ENCODE assay signal across 1 cellular context in the genomic region with DNA sequence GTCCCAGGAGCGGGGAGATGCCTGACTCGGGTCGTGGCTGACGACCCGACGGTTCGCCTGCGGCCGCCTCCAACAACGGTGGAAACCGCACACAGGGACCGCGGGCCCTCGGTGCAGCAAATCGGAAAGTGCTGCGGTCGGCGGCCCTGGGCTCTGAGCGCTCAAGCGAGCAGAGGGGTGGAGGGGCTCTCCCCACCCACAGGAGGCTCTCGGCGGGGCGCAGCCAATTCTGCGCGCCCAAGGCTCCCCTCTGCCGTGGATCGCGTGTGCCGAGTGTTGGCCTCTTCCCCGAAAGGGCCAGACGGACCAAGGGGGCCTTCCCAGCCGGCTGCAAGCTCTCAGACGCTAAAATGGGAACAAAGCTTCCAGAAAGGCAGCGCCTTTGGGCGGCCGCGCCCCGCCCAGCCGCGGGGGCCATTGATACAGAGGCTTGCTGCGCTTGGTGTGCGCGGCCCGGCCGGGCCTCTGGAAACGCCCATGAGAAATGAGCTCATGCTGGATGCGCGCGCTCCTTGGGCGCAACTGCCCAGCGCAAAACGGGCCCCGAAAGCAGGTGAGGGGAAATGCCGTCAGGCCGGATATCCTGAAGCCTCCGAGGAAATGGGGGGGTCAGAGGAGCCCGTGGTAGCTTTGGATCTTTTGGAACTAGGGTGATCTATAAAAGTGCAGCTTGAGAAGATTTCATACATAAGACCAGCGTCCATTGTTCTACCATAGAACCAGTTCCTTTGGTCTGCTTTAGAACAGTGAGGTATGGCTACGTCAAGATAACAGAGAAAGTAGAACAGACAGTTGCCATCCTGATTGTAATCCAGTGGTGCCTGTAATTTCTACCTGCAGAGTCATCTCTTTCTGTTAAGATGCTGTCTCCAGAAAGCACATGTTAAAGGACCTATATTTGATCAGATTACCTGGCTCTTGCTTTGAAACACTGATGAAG.
TF ChIP-seq lines count a peak whose summit lies in the region.

No MANE protein-coding gene starts in this region.

TF ChIP-seq in GM12878, 131 proteins besides CTCF, POLR2A, EP300 and RAD21 (continued from another document):
- TF ChIP-seq PAX8 (IDR thresholded peaks at IDR 0.05) (no peak), CREM (IDR thresholded peaks at IDR 0.05; ENCODE audit: low read depth) (peak; percentile 43), SREBF1 (IDR thresholded peaks at IDR 0.05; ENCODE audit: low read length) (no peak), BRCA1 (IDR thresholded peaks at IDR 0.05; ENCODE audit: low read depth, low read length) (no peak), ASH2L (IDR thresholded peaks at IDR 0.05; ENCODE audit: borderline replicate concordance, low read depth) (no peak), NR2C1 (IDR thresholded peaks at IDR 0.05) (no peak), SIN3A (IDR thresholded peaks at IDR 0.05; ENCODE audit: low read depth, low read length) (peak; percentile 84; the same call in 1 of the 2 replicates), ZBTB33 (IDR thresholded peaks at IDR 0.05) (no peak), IKZF2 (IDR thresholded peaks at IDR 0.05) (peak; percentile 64 to 87; a peak in 3 of 4 replicates), ZZZ3 (IDR thresholded peaks at IDR 0.05; ENCODE audit: control insufficient read depth, insufficient read length, low read depth) (no peak), ESRRA (IDR thresholded peaks at IDR 0.05; ENCODE audit: low read length) (no peak), TARDBP (IDR thresholded peaks at IDR 0.05; ENCODE audit: borderline replicate concordance) (peak; percentile 62), NR2F1 (conservative IDR thresholded peaks at IDR 0.05) (peak; percentile 98), SMC3 (IDR thresholded peaks at IDR 0.05; ENCODE audit: borderline replicate concordance, low read length) (no peak), YY1 (IDR thresholded peaks at IDR 0.05; ENCODE audit: low read depth, low read length) (peak; percentile 94), TAF1 (IDR thresholded peaks at IDR 0.05; ENCODE audit: borderline replicate concordance, low read depth, low read length) (peak; percentile 79), MYB (IDR thresholded peaks at IDR 0.05; ENCODE audit: borderline replicate concordance, low read depth, low read length) (peak; percentile 56; the same call in 1 of the 2 replicates), KDM1A (IDR thresholded peaks at IDR 0.05; ENCODE audit: borderline replicate concordance) (no peak), NR2C2 (IDR thresholded peaks at IDR 0.05; ENCODE audit: borderline replicate concordance, control insufficient read depth, insufficient read length, low read depth) (no peak), POLR2AphosphoS5 (IDR thresholded peaks at IDR 0.05; ENCODE audit: low read length) (peak; percentile 93), POU2F2 (IDR thresholded peaks at IDR 0.05; ENCODE audit: borderline replicate concordance, low read depth, low read length) (peak; percentile 50; the same call in 2 of the 3 replicates), CBX3 (IDR thresholded peaks at IDR 0.05; ENCODE audit: borderline replicate concordance, low read depth) (no peak), MXI1 (IDR thresholded peaks at IDR 0.05; ENCODE audit: low read depth, low read length) (peak; percentile 76), ZSCAN29 (IDR thresholded peaks at IDR 0.05) (no peak; the same call in 1 of the 2 replicates), SIX5 (IDR thresholded peaks at IDR 0.05; ENCODE audit: low read depth, low read length, severe bottlenecking) (no peak), IRF4 (IDR thresholded peaks at IDR 0.05; ENCODE audit: low read depth, low read length) (peak; percentile 24; the same call in 1 of the 2 replicates), ATF7 (IDR thresholded peaks at IDR 0.05; ENCODE audit: low read depth) (peak; percentile 95)
- TF ChIP-seq, protein P1, sequence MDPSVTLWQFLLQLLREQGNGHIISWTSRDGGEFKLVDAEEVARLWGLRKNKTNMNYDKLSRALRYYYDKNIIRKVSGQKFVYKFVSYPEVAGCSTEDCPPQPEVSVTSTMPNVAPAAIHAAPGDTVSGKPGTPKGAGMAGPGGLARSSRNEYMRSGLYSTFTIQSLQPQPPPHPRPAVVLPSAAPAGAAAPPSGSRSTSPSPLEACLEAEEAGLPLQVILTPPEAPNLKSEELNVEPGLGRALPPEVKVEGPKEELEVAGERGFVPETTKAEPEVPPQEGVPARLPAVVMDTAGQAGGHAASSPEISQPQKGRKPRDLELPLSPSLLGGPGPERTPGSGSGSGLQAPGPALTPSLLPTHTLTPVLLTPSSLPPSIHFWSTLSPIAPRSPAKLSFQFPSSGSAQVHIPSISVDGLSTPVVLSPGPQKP (IDR thresholded peaks at IDR 0.05; ENCODE audit: low read depth, low read length) = peak; percentile 41; the same call in 1 of the 2 replicates
- TF ChIP-seq, protein P2, sequence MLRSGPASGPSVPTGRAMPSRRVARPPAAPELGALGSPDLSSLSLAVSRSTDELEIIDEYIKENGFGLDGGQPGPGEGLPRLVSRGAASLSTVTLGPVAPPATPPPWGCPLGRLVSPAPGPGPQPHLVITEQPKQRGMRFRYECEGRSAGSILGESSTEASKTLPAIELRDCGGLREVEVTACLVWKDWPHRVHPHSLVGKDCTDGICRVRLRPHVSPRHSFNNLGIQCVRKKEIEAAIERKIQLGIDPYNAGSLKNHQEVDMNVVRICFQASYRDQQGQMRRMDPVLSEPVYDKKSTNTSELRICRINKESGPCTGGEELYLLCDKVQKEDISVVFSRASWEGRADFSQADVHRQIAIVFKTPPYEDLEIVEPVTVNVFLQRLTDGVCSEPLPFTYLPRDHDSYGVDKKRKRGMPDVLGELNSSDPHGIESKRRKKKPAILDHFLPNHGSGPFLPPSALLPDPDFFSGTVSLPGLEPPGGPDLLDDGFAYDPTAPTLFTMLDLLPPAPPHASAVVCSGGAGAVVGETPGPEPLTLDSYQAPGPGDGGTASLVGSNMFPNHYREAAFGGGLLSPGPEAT (IDR thresholded peaks at IDR 0.05; ENCODE audit: low read depth) = peak; percentile 69; the same call in 1 of the 2 replicates
- TF ChIP-seq, protein P3, sequence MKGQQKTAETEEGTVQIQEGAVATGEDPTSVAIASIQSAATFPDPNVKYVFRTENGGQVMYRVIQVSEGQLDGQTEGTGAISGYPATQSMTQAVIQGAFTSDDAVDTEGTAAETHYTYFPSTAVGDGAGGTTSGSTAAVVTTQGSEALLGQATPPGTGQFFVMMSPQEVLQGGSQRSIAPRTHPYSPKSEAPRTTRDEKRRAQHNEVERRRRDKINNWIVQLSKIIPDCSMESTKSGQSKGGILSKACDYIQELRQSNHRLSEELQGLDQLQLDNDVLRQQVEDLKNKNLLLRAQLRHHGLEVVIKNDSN (IDR thresholded peaks at IDR 0.05; ENCODE audit: borderline replicate concordance, extremely low read length, insufficient read depth, low read depth, low read length) = no peak
- TF ChIP-seq, protein P4, sequence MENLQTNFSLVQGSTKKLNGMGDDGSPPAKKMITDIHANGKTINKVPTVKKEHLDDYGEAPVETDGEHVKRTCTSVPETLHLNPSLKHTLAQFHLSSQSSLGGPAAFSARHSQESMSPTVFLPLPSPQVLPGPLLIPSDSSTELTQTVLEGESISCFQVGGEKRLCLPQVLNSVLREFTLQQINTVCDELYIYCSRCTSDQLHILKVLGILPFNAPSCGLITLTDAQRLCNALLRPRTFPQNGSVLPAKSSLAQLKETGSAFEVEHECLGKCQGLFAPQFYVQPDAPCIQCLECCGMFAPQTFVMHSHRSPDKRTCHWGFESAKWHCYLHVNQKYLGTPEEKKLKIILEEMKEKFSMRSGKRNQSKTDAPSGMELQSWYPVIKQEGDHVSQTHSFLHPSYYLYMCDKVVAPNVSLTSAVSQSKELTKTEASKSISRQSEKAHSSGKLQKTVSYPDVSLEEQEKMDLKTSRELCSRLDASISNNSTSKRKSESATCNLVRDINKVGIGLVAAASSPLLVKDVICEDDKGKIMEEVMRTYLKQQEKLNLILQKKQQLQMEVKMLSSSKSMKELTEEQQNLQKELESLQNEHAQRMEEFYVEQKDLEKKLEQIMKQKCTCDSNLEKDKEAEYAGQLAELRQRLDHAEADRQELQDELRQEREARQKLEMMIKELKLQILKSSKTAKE (IDR thresholded peaks at IDR 0.05; ENCODE audit: low read depth, poor library complexity, severe bottlenecking) = no peak
